In genomic region chr5:32508806-32509805, GRCh38 we compare ENCODE assay signal across 23 cellular contexts.
DNase-seq lines count a peak whose midpoint lies in the region; ATAC-seq, FAIRE-seq and TF ChIP-seq lines count a peak whose summit lies in the region.
"Had no signal": no experiment of that assay in that cellular context is flagged by ENCODE, and none has a peak within 500 bp of the region (broad histone marks: within the 10 kb centered on the region; RNA-seq: fewer than 3 reads in every experiment).

No MANE protein-coding gene starts in this region.

- 52 to 60% methylated on average over 8 of the region's 8 CpGs for WGBS in GM23248 (ENCODE audit: low coverage in 1 of 2, low lambda C conversion rate in 2 of 2, missing lambda C conversion rate in 2 of 2), 2 experiments

- no peaks in the 10 kb centered on the region for H3K27me3 Mint-ChIP-seq in T-helper 17 cell

- H3K36me3 ChIP-seq in GM23248 (ENCODE audit: low read depth), result no peaks in the 10 kb centered on the region
- no peaks in the 10 kb centered on the region for H3K36me3 ChIP-seq in keratinocyte (ENCODE audit: control insufficient read depth in 2 of 2, extremely low read depth in 1 of 2, insufficient read depth in 2 of 2, low read length in 2 of 2)
- H3K36me3 ChIP-seq: SJSA1 had no signal

- dilution Hi-C loops in keratinocyte (cut with MboI; ENCODE audit: extremely low pct_ligation_motif_present, low sequenced_read_pairs), result no loop called here

- DNase-seq in GM23248, result peak; percentile 64
- DNase-seq in MV-4-11 (lab: John Stamatoyannopoulos, UW), result peak; percentile 87
- no peak for DNase-seq in T-helper 17 cell
- DNase-seq in keratinocyte (ENCODE audit: low read depth, low spot score), result no peak
- no peak for DNase-seq in dorsolateral prefrontal cortex
- no peak for DNase-seq in activated CD8-positive, alpha-beta memory T cell treated with anti-CD3 and anti-CD28 coated beads for 24 hours
- no peak for DNase-seq in HK-2 (ENCODE audit: unreplicated experiment)
- DNase-seq: activated CD8-positive, alpha-beta T cell treated with anti-CD3 and anti-CD28 coated beads, Interleukin-2, amount 10 ng/mL, durations not matched to agents 7 days and 5 days; activated T-cell treated with anti-CD3 and anti-CD28 coated beads, Interleukin-2, amount 50 U/mL, for 4 hours; COR-L47; mesendoderm; NCI-H1092 treated with DMSO at 0.1 percent for 48 hours; NCI-H2081 treated with DMSO at 0.1 percent for 48 hours; NCI-H510A treated with DMSO at 0.1 percent for 48 hours; stimulated activated CD4-positive, alpha-beta T cell treated with anti-CD3 and anti-CD28 coated beads, Interleukin-2, amount 100 ng/mL, for 24 hours; stimulated activated naive CD8-positive, alpha-beta T cell treated with anti-CD3 and anti-CD28 coated beads, Interleukin-15, amount 100 ng/mL, for 72 hours had no signal

- H3K4me2 ChIP-seq in GM23248 (ENCODE audit: unreplicated experiment) (peak overlapping the region; percentile 25), keratinocyte (ENCODE audit: control insufficient read depth, extremely low read depth, insufficient read depth, low read depth, low read length) (peak overlapping the region; percentile 36)

- peak overlapping the region; percentile 49 for H3K4me3 Mint-ChIP-seq in T-helper 17 cell
- H3K4me3 Mint-ChIP-seq: activated CD8-positive, alpha-beta T cell treated with anti-CD3 and anti-CD28 coated beads, Interleukin-2, amount 10 ng/mL, durations not matched to agents 7 days and 5 days; activated naive CD4-positive, alpha-beta T cell treated with anti-CD3 and anti-CD28 coated beads, Interleukin-2, amount 50 U/mL, for 24 hours; activated T-cell treated with anti-CD3 and anti-CD28 coated beads, Interleukin-2, amount 50 U/mL, for 4 hours; natural killer cell treated with Interleukin-12 subunit alpha and Interleukin-12 subunit beta and Interleukin-15 and Interleukin-18, amount 100 ng/mL, for 72 hours; stimulated activated naive CD8-positive, alpha-beta T cell treated with anti-CD3 and anti-CD28 coated beads, Interleukin-15, amount 100 ng/mL, for 72 hours; type B pancreatic cell had no signal

- no peaks in the 10 kb centered on the region for H3K9me2 ChIP-seq in GM23248 (ENCODE audit: insufficient read depth)

- H3K79me2 ChIP-seq in GM23248 (ENCODE audit: insufficient read depth), result no peaks in the 10 kb centered on the region
- no peaks in the 10 kb centered on the region for H3K79me2 ChIP-seq in keratinocyte (ENCODE audit: control insufficient read depth, insufficient read depth, low read length)

- intact Hi-C loops in dorsolateral prefrontal cortex (cut with DNase I), result loop anchor here (5.0 kb wide), 1 partner anchor 78 kb away; the partner anchor contains the start of gene SUB1 (in 2 of the 2)

- in situ Hi-C loops in GM23248 (cut with MboI), result no loop called here

- H3K4me3 ChIP-seq in GM23248, result no peak overlapping the region
- no peak overlapping the region for H3K4me3 ChIP-seq in keratinocyte (ENCODE audit: control insufficient read depth in 2 of 3, extremely low read depth in 1 of 3, insufficient read depth in 2 of 3, low read depth in 1 of 3, low read length in 3 of 3)
- no peak overlapping the region for H3K4me3 ChIP-seq in dorsolateral prefrontal cortex
- H3K4me3 ChIP-seq: SJSA1 had no signal

- no peak overlapping the region for H2AFZ ChIP-seq in GM23248
- H2AFZ ChIP-seq in keratinocyte (ENCODE audit: control insufficient read depth, low read length), result peak overlapping the region; percentile 1

- peak overlapping the region; percentile 24 for H3K27ac Mint-ChIP-seq in T-helper 17 cell
- H3K27ac Mint-ChIP-seq: activated CD8-positive, alpha-beta T cell treated with anti-CD3 and anti-CD28 coated beads, Interleukin-2, amount 10 ng/mL, durations not matched to agents 7 days and 5 days; activated naive CD4-positive, alpha-beta T cell treated with anti-CD3 and anti-CD28 coated beads, Interleukin-2, amount 50 U/mL, for 24 hours; natural killer cell treated with Interleukin-12 subunit alpha and Interleukin-12 subunit beta and Interleukin-15 and Interleukin-18, amount 100 ng/mL, for 72 hours; stimulated activated naive CD8-positive, alpha-beta T cell treated with anti-CD3 and anti-CD28 coated beads, Interleukin-15, amount 100 ng/mL, for 72 hours; type B pancreatic cell had no signal

- H3K27me3 ChIP-seq in GM23248 (replicated peaks; ENCODE audit: insufficient read depth) (no peaks in the 10 kb centered on the region), keratinocyte (ENCODE audit: control insufficient read depth, extremely low read depth, insufficient read depth, low read length) (no peaks in the 10 kb centered on the region), dorsolateral prefrontal cortex (no peaks in the 10 kb centered on the region)
- H3K27me3 ChIP-seq: SJSA1 had no signal

- TF ChIP-seq CTCF in keratinocyte (optimal IDR thresholded peaks at IDR 0.05 in 1 of 3, IDR thresholded peaks at IDR 0.05 in 1 of 3, conservative IDR thresholded peaks at IDR 0.05 in 1 of 3; ENCODE audit: extremely low read depth in 1 of 3, insufficient read depth in 2 of 3, low read length in 3 of 3), result no peak
- no peak for TF ChIP-seq CTCF in dorsolateral prefrontal cortex (IDR thresholded peaks at IDR 0.05 in 54 of 56, conservative IDR thresholded peaks at IDR 0.05 in 2 of 56; ENCODE audit: low read depth in 1 of 56, partially characterized antibody in 56 of 56)

- no peaks in the 10 kb centered on the region for H3K9me3 ChIP-seq in GM23248 (ENCODE audit: low read depth)
- H3K9me3 ChIP-seq in T-helper 17 cell (ENCODE audit: control insufficient read depth, low read length, poor library complexity, severe bottlenecking), result no peaks in the 10 kb centered on the region
- H3K9me3 ChIP-seq in keratinocyte (ENCODE audit: control insufficient read depth, low read depth, low read length), result no peaks in the 10 kb centered on the region
- H3K9me3 ChIP-seq: SJSA1 had no signal

- ATAC-seq in T-helper 17 cell (no peak), HG02678 (IDR thresholded peaks at IDR 0.05; ENCODE audit: unreplicated experiment) (no peak)
- ATAC-seq: activated CD4-positive, CD25-positive, alpha-beta regulatory T cell treated with anti-CD3 and anti-CD28 coated beads, Interleukin-2, amount 50 U/mL, for 24 hours; activated CD8-positive, alpha-beta T cell treated with anti-CD3 and anti-CD28 coated beads, Interleukin-2, amount 10 ng/mL, durations not matched to agents 7 days and 5 days; activated T-cell treated with anti-CD3 and anti-CD28 coated beads, Interleukin-2, amount 50 U/mL, for 4 hours; natural killer cell treated with Interleukin-12 subunit alpha and Interleukin-12 subunit beta and Interleukin-15 and Interleukin-18, amount 100 ng/mL, for 72 hours; stimulated activated naive CD8-positive, alpha-beta T cell treated with anti-CD3 and anti-CD28 coated beads, Interleukin-15, amount 100 ng/mL, for 72 hours had no signal

- peak overlapping the region; percentile 7; the same call in 1 of the 2 replicates for H3K9ac ChIP-seq in GM23248
- no peak overlapping the region for H3K9ac ChIP-seq in keratinocyte (ENCODE audit: control insufficient read depth, extremely low read depth, insufficient read depth, low read length)

- H3K4me1 ChIP-seq in GM23248 (ENCODE audit: insufficient read depth), result peaks cover 51% of the 10 kb centered on the region
- H3K4me1 ChIP-seq in keratinocyte (ENCODE audit: control insufficient read depth, extremely low read depth, insufficient read depth, low read length), result peaks cover 41% of the 10 kb centered on the region

- H3K27ac ChIP-seq in GM23248 (peak overlapping the region; percentile 80), keratinocyte (ENCODE audit: control insufficient read depth, insufficient read depth, low read length) (peak overlapping the region; percentile 93), dorsolateral prefrontal cortex (no peak overlapping the region)
- H3K27ac ChIP-seq: SJSA1 had no signal

- H3K36me3 Mint-ChIP-seq in T-helper 17 cell (ENCODE audit: low read depth), result no peaks in the 10 kb centered on the region
- H3K36me3 Mint-ChIP-seq: activated naive CD4-positive, alpha-beta T cell treated with anti-CD3 and anti-CD28 coated beads, Interleukin-2, amount 50 U/mL, for 24 hours; natural killer cell treated with Interleukin-12 subunit alpha and Interleukin-12 subunit beta and Interleukin-15 and Interleukin-18, amount 100 ng/mL, for 72 hours; type B pancreatic cell had no signal

- no peaks in the 10 kb centered on the region for H3K9me1 ChIP-seq in keratinocyte (ENCODE audit: control insufficient read depth, extremely low read depth, insufficient read depth, low read length)

- H4K20me1 ChIP-seq in GM23248 (ENCODE audit: insufficient read depth) (no peaks in the 10 kb centered on the region), keratinocyte (ENCODE audit: control insufficient read depth, extremely low read depth, insufficient read depth, low read length) (no peaks in the 10 kb centered on the region)

- peak; percentile 58 for FAIRE-seq in keratinocyte (lab: Jason Lieb, UNC)
- FAIRE-seq: colon had no signal

- H3K4me1 Mint-ChIP-seq in T-helper 17 cell, result peaks cover 15% of the 10 kb centered on the region

- H3F3A ChIP-seq in GM23248 (ENCODE audit: insufficient read depth), result peaks cover 54% of the 10 kb centered on the region

Comparison
In these comparisons a context has a peak if more than half of its experiments do, and no peak if none do; other contexts are left out.
1. DNase-seq: peak in GM23248 (single experiment) and MV-4-11 (single experiment); none in T-helper 17 cell (0 of 3), keratinocyte (single experiment), dorsolateral prefrontal cortex (0 of 10), activated CD8-positive, alpha-beta memory T cell treated with anti-CD3 and anti-CD28 coated beads for 24 hours (single experiment) and HK-2 (single experiment).
2. H3K27ac ChIP-seq: peak in GM23248 (single experiment) and keratinocyte (single experiment); none in dorsolateral prefrontal cortex (0 of 59).